ENCODE assay signal across 8 cellular contexts in the genomic region with DNA sequence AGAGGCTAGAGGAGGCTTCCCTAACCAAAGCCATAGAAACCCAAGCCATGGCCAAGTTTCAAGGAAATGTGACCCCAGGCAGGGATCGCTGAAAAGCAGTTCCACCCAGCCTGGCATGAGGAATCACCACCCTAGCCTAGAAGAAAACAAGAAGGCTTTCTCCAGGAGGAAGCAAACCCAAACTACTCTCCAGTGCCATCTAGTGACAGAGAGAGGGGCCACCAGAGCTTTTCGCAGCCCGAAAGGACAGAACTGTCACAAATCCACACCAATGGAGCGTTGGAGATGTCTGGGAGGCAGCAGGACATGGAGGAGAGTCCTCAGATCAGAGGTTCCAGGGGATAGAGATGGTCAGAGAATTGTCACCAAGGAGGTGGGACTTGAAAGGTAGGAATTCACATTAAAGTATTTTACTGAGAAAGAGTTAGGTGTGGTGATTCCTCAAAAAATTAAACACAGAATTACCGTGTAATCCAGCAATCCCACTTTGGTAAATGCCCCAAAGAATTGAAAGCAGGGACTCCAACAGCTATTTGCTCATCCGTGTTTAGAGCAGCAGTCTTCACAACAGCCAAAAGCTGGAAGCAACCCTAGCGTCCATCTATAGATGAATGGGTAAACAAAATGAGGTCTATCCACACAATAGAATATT.
DNase-seq lines count a peak whose midpoint lies in the region; ATAC-seq and TF ChIP-seq lines count a peak whose summit lies in the region.

No MANE protein-coding gene starts in this region.

- WGBS in liver, result 24% methylated on average over 7 of the region's 7 CpGs

- H3K27ac ChIP-seq in VCaP (no peak overlapping the region), colonic mucosa (no peak overlapping the region), liver (ENCODE audit: low read depth in 1 of 2, low read length in 2 of 2) (no peak overlapping the region)

- DNase-seq in Right ventricle myocardium inferior (ENCODE audit: missing footprints), result no peak
- DNase-seq in cardiac septum (ENCODE audit: low spot score), result no peak
- peak; percentile 58 for DNase-seq in NCI-H2107 treated with DMSO at 0.1 percent for 48 hours (lab: John Stamatoyannopoulos, UW; ENCODE audit: unreplicated experiment)
- peak; percentile 65 for DNase-seq in colonic mucosa
- DNase-seq in stimulated activated CD8-positive, alpha-beta memory T cell treated with anti-CD3 and anti-CD28 coated beads, Interleukin-4, amount 100 ng/mL, for 24 hours (ENCODE audit: low read depth), result peak; percentile 28

- no peaks in the 10 kb centered on the region for H3K4me1 ChIP-seq in colonic mucosa
- H3K4me1 ChIP-seq in liver (ENCODE audit: control insufficient read depth in 4 of 4, insufficient read depth in 4 of 4, low read length in 3 of 4), result no peaks in the 10 kb centered on the region

- no peak overlapping the region for H3K9ac ChIP-seq in colonic mucosa (ENCODE audit: low read depth in 2 of 2, low read length in 2 of 2)
- H3K9ac ChIP-seq in liver (ENCODE audit: low read depth in 1 of 2, low read length in 2 of 2), result no peak overlapping the region

- intact Hi-C loops in Right ventricle myocardium inferior (cut with DNase I), result loop anchor here (1.0 to 2.0 kb wide), 2 partner anchors 208 to 276 kb away; no protein-coding TSS in a partner anchor
- intact Hi-C loops in cardiac septum (cut with DNase I), result loop anchor here (5.0 kb wide), 1 partner anchor 119 kb away; no protein-coding TSS in a partner anchor
- intact Hi-C loops in colonic mucosa (cut with DNase I), result loop anchor here (2.0 kb wide), 1 partner anchor 122 kb away; no protein-coding TSS in a partner anchor

- TF ChIP-seq CTCF in VCaP (conservative IDR thresholded peaks at IDR 0.05), result peak; percentile 94
- peak; percentile 70 for TF ChIP-seq CTCF in colonic mucosa (IDR thresholded peaks at IDR 0.05)
- TF ChIP-seq CTCF in liver (IDR thresholded peaks at IDR 0.05; ENCODE audit: low read depth, low read length, missing input control), result peak; percentile 65

- ATAC-seq in Right ventricle myocardium inferior, result peak; percentile 56
- ATAC-seq in GM21825 (IDR thresholded peaks at IDR 0.05; ENCODE audit: unreplicated experiment), result no peak

- no peaks in the 10 kb centered on the region for H3K36me3 ChIP-seq in colonic mucosa
- no peaks in the 10 kb centered on the region for H3K36me3 ChIP-seq in liver (ENCODE audit: control insufficient read depth in 4 of 4, insufficient read depth in 3 of 4, low read depth in 1 of 4, low read length in 3 of 4)

- H3K9me3 ChIP-seq in colonic mucosa (no peaks in the 10 kb centered on the region), liver (ENCODE audit: control insufficient read depth in 4 of 4, low read length in 3 of 4) (no peaks in the 10 kb centered on the region)

- H3K27me3 ChIP-seq in colonic mucosa, result no peaks in the 10 kb centered on the region
- H3K27me3 ChIP-seq in liver (ENCODE audit: control insufficient read depth in 4 of 4, insufficient read depth in 4 of 4, low read length in 3 of 4), result peaks cover 0 to 5% (median 2%) of the 10 kb centered on the region in 4 donors

- peak; percentile 73 to 82 for TF ChIP-seq RAD21 in liver (IDR thresholded peaks at IDR 0.05)

- no peak overlapping the region for H3K4me3 ChIP-seq in colonic mucosa
- no peak overlapping the region for H3K4me3 ChIP-seq in liver (ENCODE audit: low read depth in 1 of 3, low read length in 3 of 3)

TF ChIP-seq in liver, 16 proteins besides CTCF, POLR2A, EP300 and RAD21:
- TF ChIP-seq EGR1 (IDR thresholded peaks at IDR 0.05; ENCODE audit: low read depth in 2 of 2), result no peak
- TF ChIP-seq, protein P1, sequence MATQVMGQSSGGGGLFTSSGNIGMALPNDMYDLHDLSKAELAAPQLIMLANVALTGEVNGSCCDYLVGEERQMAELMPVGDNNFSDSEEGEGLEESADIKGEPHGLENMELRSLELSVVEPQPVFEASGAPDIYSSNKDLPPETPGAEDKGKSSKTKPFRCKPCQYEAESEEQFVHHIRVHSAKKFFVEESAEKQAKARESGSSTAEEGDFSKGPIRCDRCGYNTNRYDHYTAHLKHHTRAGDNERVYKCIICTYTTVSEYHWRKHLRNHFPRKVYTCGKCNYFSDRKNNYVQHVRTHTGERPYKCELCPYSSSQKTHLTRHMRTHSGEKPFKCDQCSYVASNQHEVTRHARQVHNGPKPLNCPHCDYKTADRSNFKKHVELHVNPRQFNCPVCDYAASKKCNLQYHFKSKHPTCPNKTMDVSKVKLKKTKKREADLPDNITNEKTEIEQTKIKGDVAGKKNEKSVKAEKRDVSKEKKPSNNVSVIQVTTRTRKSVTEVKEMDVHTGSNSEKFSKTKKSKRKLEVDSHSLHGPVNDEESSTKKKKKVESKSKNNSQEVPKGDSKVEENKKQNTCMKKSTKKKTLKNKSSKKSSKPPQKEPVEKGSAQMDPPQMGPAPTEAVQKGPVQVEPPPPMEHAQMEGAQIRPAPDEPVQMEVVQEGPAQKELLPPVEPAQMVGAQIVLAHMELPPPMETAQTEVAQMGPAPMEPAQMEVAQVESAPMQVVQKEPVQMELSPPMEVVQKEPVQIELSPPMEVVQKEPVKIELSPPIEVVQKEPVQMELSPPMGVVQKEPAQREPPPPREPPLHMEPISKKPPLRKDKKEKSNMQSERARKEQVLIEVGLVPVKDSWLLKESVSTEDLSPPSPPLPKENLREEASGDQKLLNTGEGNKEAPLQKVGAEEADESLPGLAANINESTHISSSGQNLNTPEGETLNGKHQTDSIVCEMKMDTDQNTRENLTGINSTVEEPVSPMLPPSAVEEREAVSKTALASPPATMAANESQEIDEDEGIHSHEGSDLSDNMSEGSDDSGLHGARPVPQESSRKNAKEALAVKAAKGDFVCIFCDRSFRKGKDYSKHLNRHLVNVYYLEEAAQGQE (IDR thresholded peaks at IDR 0.05), result no peak
- TF ChIP-seq, protein P2, sequence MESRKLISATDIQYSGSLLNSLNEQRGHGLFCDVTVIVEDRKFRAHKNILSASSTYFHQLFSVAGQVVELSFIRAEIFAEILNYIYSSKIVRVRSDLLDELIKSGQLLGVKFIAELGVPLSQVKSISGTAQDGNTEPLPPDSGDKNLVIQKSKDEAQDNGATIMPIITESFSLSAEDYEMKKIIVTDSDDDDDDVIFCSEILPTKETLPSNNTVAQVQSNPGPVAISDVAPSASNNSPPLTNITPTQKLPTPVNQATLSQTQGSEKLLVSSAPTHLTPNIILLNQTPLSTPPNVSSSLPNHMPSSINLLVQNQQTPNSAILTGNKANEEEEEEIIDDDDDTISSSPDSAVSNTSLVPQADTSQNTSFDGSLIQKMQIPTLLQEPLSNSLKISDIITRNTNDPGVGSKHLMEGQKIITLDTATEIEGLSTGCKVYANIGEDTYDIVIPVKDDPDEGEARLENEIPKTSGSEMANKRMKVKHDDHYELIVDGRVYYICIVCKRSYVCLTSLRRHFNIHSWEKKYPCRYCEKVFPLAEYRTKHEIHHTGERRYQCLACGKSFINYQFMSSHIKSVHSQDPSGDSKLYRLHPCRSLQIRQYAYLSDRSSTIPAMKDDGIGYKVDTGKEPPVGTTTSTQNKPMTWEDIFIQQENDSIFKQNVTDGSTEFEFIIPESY (IDR thresholded peaks at IDR 0.05), result no peak
- TF ChIP-seq, protein P3, sequence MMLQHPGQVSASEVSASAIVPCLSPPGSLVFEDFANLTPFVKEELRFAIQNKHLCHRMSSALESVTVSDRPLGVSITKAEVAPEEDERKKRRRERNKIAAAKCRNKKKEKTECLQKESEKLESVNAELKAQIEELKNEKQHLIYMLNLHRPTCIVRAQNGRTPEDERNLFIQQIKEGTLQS (IDR thresholded peaks at IDR 0.05), result no peak

Comparison
In these comparisons a context has a peak if more than half of its experiments do, and no peak if none do; other contexts are left out.
1. DNase-seq: peak in NCI-H2107 treated with DMSO at 0.1 percent for 48 hours (single experiment), colonic mucosa (single experiment) and stimulated activated CD8-positive, alpha-beta memory T cell treated with anti-CD3 and anti-CD28 coated beads, Interleukin-4, amount 100 ng/mL, for 24 hours (single experiment); none in Right ventricle myocardium inferior (single experiment) and cardiac septum (single experiment).
2. Peak in every context shown above with its lines, with median percentiles within 50 percentile points of each other: CTCF ChIP-seq.